20 cellular contexts compared by ENCODE assay signal in genomic region chr1:182667848-182668505, GRCh38. TPM values are rescaled to one million over a fixed set of nuclear protein-coding genes. Genes with fewer than 3 reads are reported as not detected.
DNase-seq lines count a peak whose midpoint lies in the region; ATAC-seq, FAIRE-seq and TF ChIP-seq lines count a peak whose summit lies in the region.
"Had no signal": no experiment of that assay in that cellular context is flagged by ENCODE, and none has a peak within 500 bp of the region (broad histone marks: within the 10 kb centered on the region; RNA-seq: fewer than 3 reads in every experiment).

No MANE protein-coding gene starts in this region.

- H3K4me2 ChIP-seq in Karpas-422 (ENCODE audit: low read depth, low read length, poor library complexity, severe bottlenecking), result peak overlapping the region; percentile 65
- no peak overlapping the region for H3K4me2 ChIP-seq in hepatocyte

- no peaks in the 10 kb centered on the region for H4K20me1 ChIP-seq in Karpas-422 (ENCODE audit: insufficient read depth, low read depth, low read length)
- H4K20me1 ChIP-seq in hepatocyte (ENCODE audit: insufficient read depth, poor library complexity, severe bottlenecking), result no peaks in the 10 kb centered on the region

- H3K9me2 ChIP-seq in Karpas-422 (replicated peaks; ENCODE audit: insufficient read depth, low read length) (no peaks in the 10 kb centered on the region), hepatocyte (replicated peaks; ENCODE audit: insufficient read depth) (no peaks in the 10 kb centered on the region)

- H3K4me3 ChIP-seq in Karpas-422 (ENCODE audit: low read length), result peak overlapping the region; percentile 36
- no peak overlapping the region for H3K4me3 ChIP-seq in WERI-Rb-1 (ENCODE audit: low read depth, low read length)
- no peak overlapping the region for H3K4me3 ChIP-seq in thyroid gland (replicated peaks in 1 of 3)
- H3K4me3 ChIP-seq in aorta (ENCODE audit: low read length in 2 of 2), result no peak overlapping the region
- no peak overlapping the region for H3K4me3 ChIP-seq in hepatocyte
- H3K4me3 ChIP-seq: GM23338 had no signal

- H3K9ac ChIP-seq in Karpas-422 (ENCODE audit: low read length), result no peak overlapping the region; the same call in 1 of the 2 replicates

- no peaks in the 10 kb centered on the region; the same call in 1 of the 2 replicates for H3K36me3 ChIP-seq in Karpas-422 (ENCODE audit: insufficient read depth, low read length)
- no peaks in the 10 kb centered on the region for H3K36me3 ChIP-seq in WERI-Rb-1
- H3K36me3 ChIP-seq in thyroid gland, result no peaks in the 10 kb centered on the region
- H3K36me3 ChIP-seq in aorta (ENCODE audit: control insufficient read depth in 1 of 2, insufficient read depth in 2 of 2, low read length in 1 of 2), result no peaks in the 10 kb centered on the region
- no peaks in the 10 kb centered on the region for H3K36me3 ChIP-seq in hepatocyte (replicated peaks; ENCODE audit: insufficient read depth, low read depth)

- H3K27me3 ChIP-seq in Karpas-422 (ENCODE audit: low read length) (no peaks in the 10 kb centered on the region), WERI-Rb-1 (ENCODE audit: insufficient read depth, low read depth, severe bottlenecking) (no peaks in the 10 kb centered on the region), thyroid gland (no peaks in the 10 kb centered on the region), aorta (ENCODE audit: control insufficient read depth in 1 of 2, insufficient read depth in 2 of 2, low read length in 1 of 2) (no peaks in the 10 kb centered on the region), hepatocyte (no peaks in the 10 kb centered on the region)

- TF ChIP-seq CTCF in WERI-Rb-1 (IDR thresholded peaks at IDR 0.05; ENCODE audit: low read depth, low read length) (no peak), thyroid gland (IDR thresholded peaks at IDR 0.05) (no peak), hepatocyte (IDR thresholded peaks at IDR 0.05; ENCODE audit: poor library complexity) (no peak)

- TF ChIP-seq POLR2A in GM12891 (IDR thresholded peaks at IDR 0.05; ENCODE audit: low read depth, low read length), result no peak
- TF ChIP-seq POLR2A in thyroid gland (IDR thresholded peaks at IDR 0.05), result no peak

- H3K4me1 ChIP-seq in Karpas-422 (ENCODE audit: low read length) (peaks cover 77% of the 10 kb centered on the region), thyroid gland (peaks cover 24 to 46% of the 10 kb centered on the region in 2 donors), aorta (ENCODE audit: control insufficient read depth in 1 of 2, insufficient read depth in 2 of 2, low read length in 2 of 2) (no peaks in the 10 kb centered on the region), hepatocyte (ENCODE audit: insufficient read depth) (no peaks in the 10 kb centered on the region)

- H3K79me2 ChIP-seq in Karpas-422 (ENCODE audit: low read length), result no peaks in the 10 kb centered on the region
- no peaks in the 10 kb centered on the region for H3K79me2 ChIP-seq in hepatocyte

- ATAC-seq in aorta (ENCODE audit: low FRiP score), result no peak
- ATAC-seq: HCT116 had no signal

- no peak for FAIRE-seq in GM12891 (lab: Jason Lieb, UNC)
- FAIRE-seq: GM18507 had no signal

- intact Hi-C loops in thyroid gland (cut with DNase I), result loop anchor here (10.0 kb wide), 1 partner anchor 53 kb away; no protein-coding TSS in a partner anchor
- intact Hi-C loops in aorta (cut with DNase I), result no loop called here

- H3K27ac ChIP-seq in Karpas-422 (ENCODE audit: low read length), result no peak overlapping the region; the same call in 1 of the 2 replicates
- H3K27ac ChIP-seq in WERI-Rb-1, result no peak overlapping the region
- H3K27ac ChIP-seq in thyroid gland, result peak overlapping the region; percentile 63 to 83 (median 81)
- H3K27ac ChIP-seq in aorta (ENCODE audit: low read depth in 1 of 2, low read length in 2 of 2), result no peak overlapping the region
- H3K27ac ChIP-seq in hepatocyte, result no peak overlapping the region

- WGBS in thyroid gland, 2 donors, result 87 to 88% methylated on average over 7 of the region's 7 CpGs
- 93 to 94% methylated on average over 7 of the region's 7 CpGs for WGBS in aorta, 2 donors
- 88% methylated on average over 7 of the region's 7 CpGs for WGBS in hepatocyte (ENCODE audit: low lambda C conversion rate, missing lambda C conversion rate)

- DNase-seq in GM12891 (ENCODE audit: insufficient read length, low spot score), result no peak
- peak; percentile 67 for DNase-seq in Karpas-422
- peak; percentile 18 for DNase-seq in WERI-Rb-1
- no peak for DNase-seq in thyroid gland
- no peak for DNase-seq in aorta
- DNase-seq in hepatocyte (ENCODE audit: low spot score), result no peak
- DNase-seq: C1 segment of cervical spinal cord; Calu3; CD4-positive, alpha-beta memory T cell; COR-L47; DMS53; H9 had no signal

- H2AFZ ChIP-seq in Karpas-422 (ENCODE audit: low read length) (no peak overlapping the region), hepatocyte (no peak overlapping the region)
- H2AFZ ChIP-seq: GM23338 had no signal

- no peaks in the 10 kb centered on the region for H3K9me3 ChIP-seq in Karpas-422 (ENCODE audit: low read length)
- no peaks in the 10 kb centered on the region for H3K9me3 ChIP-seq in WERI-Rb-1 (ENCODE audit: severe bottlenecking)
- H3K9me3 ChIP-seq in thyroid gland, result no peaks in the 10 kb centered on the region
- H3K9me3 ChIP-seq in aorta (ENCODE audit: control insufficient read depth, low read length), result no peaks in the 10 kb centered on the region
- no peaks in the 10 kb centered on the region for H3K9me3 ChIP-seq in hepatocyte (ENCODE audit: low read depth)

TF ChIP-seq in GM12891, 5 proteins besides CTCF, POLR2A, EP300 and RAD21:
- TF ChIP-seq POU2F2 (IDR thresholded peaks at IDR 0.05; ENCODE audit: low read depth, low read length) (no peak), SPI1 (IDR thresholded peaks at IDR 0.05; ENCODE audit: low read depth, low read length) (peak; percentile 60), TAF1 (IDR thresholded peaks at IDR 0.05; ENCODE audit: low read depth, low read length) (no peak), PAX5 (IDR thresholded peaks at IDR 0.05; ENCODE audit: insufficient read depth, low read length, severe bottlenecking) (no peak), POLR2AphosphoS5 (IDR thresholded peaks at IDR 0.05; ENCODE audit: low read depth, low read length) (no peak)

RNA-seq across cellular contexts. Expression of gene RGS8, which starts 16.4 kb away (rescaled TPM):
- polyA plus RNA-seq in GM12891 (2012; ENCODE audit: low read depth, missing spikeins), result 0.09 TPM
- 20.5 and 25.5 TPM in 2 replicates for total RNA-seq in Karpas-422 (2014; rRNA removed; shearing (Covaris generic); ENCODE audit: low replicate concordance)
- total RNA-seq in thyroid gland (1 to 10 TPM; 2.4 to 5.9 (median 5.0) TPM), aorta (under 1 TPM in 1 of 2 donors, not detected in 1; 0.10 TPM), hepatocyte (0.04 TPM in 1 of 2 replicates, not detected in the other)
- polyA plus RNA-seq in aorta (not detected), hepatocyte (not detected in 2 replicates)
- total RNA-seq: A673; Calu3; CD4-positive, alpha-beta memory T cell; Daoy; G401; H4; H9 had no signal
- polyA plus RNA-seq: BJ; CD4-positive, alpha-beta memory T cell had no signal

Comparison
In these comparisons a context has a peak if more than half of its experiments do, and no peak if none do; other contexts are left out.
1. DNase-seq: peak in Karpas-422 (single experiment) and WERI-Rb-1 (single experiment); none in GM12891 (single experiment), thyroid gland (0 of 2), aorta (0 of 2) and hepatocyte (single experiment).
2. H3K27ac ChIP-seq: peak in thyroid gland (3 of 3); none in Karpas-422 (single experiment), WERI-Rb-1 (single experiment), aorta (0 of 2) and hepatocyte (single experiment).